Comparison of ENCODE assay signal across 9 cellular contexts in the genomic region with DNA sequence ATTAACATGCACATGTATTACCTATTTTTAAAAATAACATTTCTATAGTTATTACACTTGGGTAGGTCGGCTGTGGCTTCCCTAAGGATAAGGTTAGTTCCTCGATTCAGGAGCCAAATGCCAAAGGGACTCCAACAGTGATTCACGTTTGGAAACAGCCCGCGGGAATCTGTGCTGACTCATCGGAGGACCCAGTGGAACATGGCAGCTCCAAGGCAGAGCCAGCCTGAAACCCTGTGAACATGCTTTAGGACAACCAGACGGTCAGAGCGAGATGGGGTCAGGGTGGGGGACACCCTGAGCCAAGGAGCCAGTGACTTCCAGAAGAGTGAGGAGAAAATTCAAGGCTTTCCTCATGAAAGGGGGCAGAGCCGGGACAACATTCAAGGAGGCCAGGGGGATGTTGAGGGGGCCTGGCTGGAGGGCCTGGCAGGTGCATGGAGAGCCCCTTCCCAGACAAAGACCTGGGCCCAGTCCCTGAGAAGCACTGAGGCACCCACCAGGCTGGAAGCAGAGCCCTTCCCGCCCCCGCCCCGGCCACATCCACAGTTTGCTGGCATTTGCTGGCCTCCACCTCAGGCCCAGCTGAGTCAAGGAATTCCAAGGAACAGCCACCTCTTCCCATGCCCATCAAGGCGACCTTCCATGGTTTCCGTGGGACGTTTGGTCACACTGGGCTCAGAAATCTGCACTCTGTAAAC.
A peak's percentile ranks its signal among the peaks of the same experiment; 100 is the strongest.
DNase-seq lines count a peak whose midpoint lies in the region; ATAC-seq and TF ChIP-seq lines count a peak whose summit lies in the region.
"Had no signal": no experiment of that assay in that cellular context is flagged by ENCODE, and none has a peak within 500 bp of the region (broad histone marks: within the 10 kb centered on the region; RNA-seq: fewer than 3 reads in every experiment).

No MANE protein-coding gene starts in this region.

- H3K36me3 Mint-ChIP-seq in nephron progenitor cell (ENCODE audit: low read depth), result no peaks in the 10 kb centered on the region

- no peaks in the 10 kb centered on the region for H3K27me3 ChIP-seq in Panc1 (ENCODE audit: control insufficient read depth, insufficient read depth, low read length)
- no peaks in the 10 kb centered on the region for H3K27me3 ChIP-seq in vagina

- intact Hi-C loops in Panc1 (cut with micrococcal nuclease; ENCODE audit: unreplicated experiment), result no loop called here
- intact Hi-C loops in vagina (cut with DNase I), result no loop called here

- TF ChIP-seq CTCF in Panc1 (IDR thresholded peaks at IDR 0.05) (no peak), vagina (IDR thresholded peaks at IDR 0.05) (no peak), nephron progenitor cell (IDR thresholded peaks at IDR 0.05) (no peak)

- peak; percentile 51 for DNase-seq in Panc1 (ENCODE audit: low read depth, low spot score)
- DNase-seq in mucosa of gallbladder (ENCODE audit: low spot score), result peak; percentile 53
- DNase-seq in vagina (ENCODE audit: extremely low spot score in 2 of 2), result no peak
- no peak for DNase-seq in nephron progenitor cell
- DNase-seq: NCI-H69 had no signal

- BruUV-seq in Panc1 (replicated peaks; lab: Mats Ljungman, UMichigan), result no TSS peak

- CTCF ChIA-PET in Panc1 (lab: Charles Lee), result no interaction called here

- H3K4me1 ChIP-seq in Panc1 (ENCODE audit: control insufficient read depth, insufficient read depth, low read length) (peaks cover 14% of the 10 kb centered on the region), vagina (peaks cover 20% of the 10 kb centered on the region)

- ATAC-seq in Panc1 (peak; percentile 94), esophagus mucosa (peak; percentile 31), HG02571 (IDR thresholded peaks at IDR 0.05; ENCODE audit: unreplicated experiment) (no peak), HG03378 (IDR thresholded peaks at IDR 0.05; ENCODE audit: unreplicated experiment) (no peak), GM21367 (IDR thresholded peaks at IDR 0.05; ENCODE audit: unreplicated experiment) (no peak)

- H3K9me3 ChIP-seq in Panc1 (ENCODE audit: control insufficient read depth, insufficient read depth, low read depth, low read length) (no peaks in the 10 kb centered on the region), vagina (no peaks in the 10 kb centered on the region)

- H3K27ac Mint-ChIP-seq in nephron progenitor cell, result no peak overlapping the region

- no peak overlapping the region for H3K4me3 Mint-ChIP-seq in nephron progenitor cell

- in situ Hi-C loops in Panc1 (cut with HindIII; ENCODE audit: low pct_unique_long_range_greater_than_20kb, low sequenced_read_pairs), result no loop called here

- H3K27me3 Mint-ChIP-seq in nephron progenitor cell (ENCODE audit: low read depth, poor library complexity), result peaks cover 8% of the 10 kb centered on the region

- peaks cover 4% of the 10 kb centered on the region for H3K9me3 Mint-ChIP-seq in nephron progenitor cell

- TF ChIP-seq POLR2A in vagina (IDR thresholded peaks at IDR 0.05), result no peak

- H3K27ac ChIP-seq in Panc1 (ENCODE audit: low read length) (peak overlapping the region; percentile 70), vagina (peak overlapping the region; percentile 88)

- no peak overlapping the region for H3K4me3 ChIP-seq in Panc1 (ENCODE audit: low read depth in 2 of 2, low read length in 2 of 2)
- H3K4me3 ChIP-seq in vagina, result no peak overlapping the region

- peaks cover 19% of the 10 kb centered on the region for H3K4me1 Mint-ChIP-seq in nephron progenitor cell

- H3K36me3 ChIP-seq in Panc1 (ENCODE audit: control insufficient read depth, insufficient read depth, low read length) (no peaks in the 10 kb centered on the region), vagina (no peaks in the 10 kb centered on the region)

- POLR2A ChIA-PET in Panc1 (lab: Charles Lee), result no interaction called here

Comparison
In these comparisons a context has a peak if more than half of its experiments do, and no peak if none do; other contexts are left out.
1. ATAC-seq: peak in Panc1 (single experiment) and esophagus mucosa (single experiment); none in HG02571 (single experiment), HG03378 (single experiment) and GM21367 (single experiment).
2. DNase-seq: peak in Panc1 (single experiment) and mucosa of gallbladder (single experiment); none in vagina (0 of 2) and nephron progenitor cell (single experiment).